In the genomic region with DNA sequence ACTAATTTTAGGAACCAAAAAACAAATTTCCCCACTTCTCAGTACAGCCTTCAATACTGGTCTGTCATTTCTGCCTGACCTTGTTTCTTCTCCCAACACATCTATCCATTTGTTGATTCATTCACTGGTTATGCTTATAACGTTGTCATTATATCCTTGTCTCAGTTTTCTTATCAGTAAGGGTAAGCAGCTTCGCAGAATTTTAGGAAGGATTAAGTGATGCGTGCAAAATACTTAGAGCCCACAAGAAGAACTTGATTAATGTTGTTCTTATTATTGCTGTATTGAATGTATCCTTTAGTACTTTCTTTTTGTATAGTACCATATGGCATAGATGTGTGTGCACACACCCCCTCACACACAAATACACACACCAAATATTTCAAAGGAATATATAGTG, we compare ENCODE assay signal across 31 cellular contexts.
"Had no signal": no experiment of that assay in that cellular context is flagged by ENCODE, and none has a peak within 500 bp of the region (broad histone marks: within the 10 kb centered on the region; RNA-seq: fewer than 3 reads in every experiment).

No MANE protein-coding gene starts in this region.

- H3K36me3 Mint-ChIP-seq: activated naive CD8-positive, alpha-beta T cell treated with anti-CD3 and anti-CD28 coated beads for 36 hours; brain; stimulated activated memory B cell treated with anti-CD40 and anti-IgM and Interleukin-4, amounts not matched to agents 10 μg/mL and 1 μg/mL and 100 μg/mL, for 72 hours had no signal

- H3K27ac Mint-ChIP-seq: activated naive CD4-positive, alpha-beta T cell treated with anti-CD3 and anti-CD28 coated beads for 36 hours; activated naive CD8-positive, alpha-beta T cell treated with anti-CD3 and anti-CD28 coated beads for 36 hours; activated T-helper 1 cell treated with anti-CD3 and anti-CD28 coated beads, Interleukin-12 subunit alpha, Interleukin-12 subunit beta, Interleukin-2, Interleukin-4 antibody, amounts not matched to agents 30 ng/mL and 10 ng/mL and 1 ng/mL, durations not matched to agents 14 hours and 24 hours and 36 hours; brain; endodermal cell; nephron; stimulated activated memory B cell treated with anti-CD40 and anti-IgM and Interleukin-4, amounts not matched to agents 10 μg/mL and 1 μg/mL and 100 μg/mL, for 72 hours; T-helper 1 cell treated with Interleukin-12 subunit alpha and Interleukin-12 subunit beta and Interleukin-4 antibody, amounts not matched to agents 30 μg/mL and 1 μg/mL, for 36 hours had no signal

- H3K4me1 ChIP-seq: adrenal gland, esophagus muscularis mucosa, left ventricle myocardium inferior, stomach, upper lobe of left lung, vagina had no signal

- H3K27ac ChIP-seq: adrenal gland, esophagus muscularis mucosa, left ventricle myocardium inferior, stomach, thyroid gland, upper lobe of left lung, vagina, WERI-Rb-1 had no signal

- DNase-seq: activated CD4-positive, alpha-beta T cell treated with anti-CD3 and anti-CD28 coated beads for 48 hours; activated CD4-positive, alpha-beta T cell treated with anti-CD3 and anti-CD28 coated beads, Interleukin-2, amount 50 U/mL, for 48 hours; activated CD8-positive, alpha-beta memory T cell treated with anti-CD3 and anti-CD28 coated beads for 24 hours; activated effector memory CD4-positive, alpha-beta T cell treated with anti-CD3 and anti-CD28 coated beads, Interleukin-2, amount 50 U/mL, for 16 hours; activated naive CD4-positive, alpha-beta T cell treated with anti-CD3 and anti-CD28 coated beads for 36 hours; activated naive CD8-positive, alpha-beta T cell treated with anti-CD3 and anti-CD28 coated beads for 36 hours; adrenal gland; aorta; caudate nucleus; cortex of kidney; endodermal cell; foreskin melanocyte; left ventricle myocardium inferior; retina; stimulated activated CD4-positive, alpha-beta T cell treated with anti-CD3 and anti-CD28 coated beads, Interleukin-1b, Interleukin-23, amount 100 ng/mL, for 48 hours; stimulated activated CD4-positive, alpha-beta T cell treated with anti-CD3 and anti-CD28 coated beads, Interleukin-4, amount 100 ng/mL, for 4 hours; stimulated activated CD8-positive, alpha-beta memory T cell treated with anti-CD3 and anti-CD28 coated beads, Interleukin-4, amount 100 ng/mL, for 48 hours; stomach; T1000; thyroid gland; upper lobe of left lung; WERI-Rb-1 had no signal

- H3K27me3 ChIP-seq: adrenal gland, thyroid gland, upper lobe of left lung, vagina had no signal

- H3K36me3 ChIP-seq: adrenal gland, esophagus muscularis mucosa, left ventricle myocardium inferior, stomach, thyroid gland, upper lobe of left lung, vagina, WERI-Rb-1 had no signal

- H3K4me2 ChIP-seq: smooth muscle cell had no signal

- H3K9me3 Mint-ChIP-seq: activated naive CD4-positive, alpha-beta T cell treated with anti-CD3 and anti-CD28 coated beads for 36 hours; endodermal cell; nephron; stimulated activated memory B cell treated with anti-CD40 and anti-IgM and Interleukin-4, amounts not matched to agents 10 μg/mL and 1 μg/mL and 100 μg/mL, for 72 hours had no signal

- H3K4me3 ChIP-seq: adrenal gland, esophagus muscularis mucosa, left ventricle myocardium inferior, lung, smooth muscle cell, stomach, thyroid gland, upper lobe of left lung, vagina had no signal

- H3K9me3 ChIP-seq: adrenal gland, esophagus muscularis mucosa, thyroid gland, upper lobe of left lung, vagina had no signal

- H3K4me3 Mint-ChIP-seq: activated naive CD4-positive, alpha-beta T cell treated with anti-CD3 and anti-CD28 coated beads for 36 hours; activated naive CD8-positive, alpha-beta T cell treated with anti-CD3 and anti-CD28 coated beads for 36 hours; activated T-helper 1 cell treated with anti-CD3 and anti-CD28 coated beads, Interleukin-12 subunit alpha, Interleukin-12 subunit beta, Interleukin-2, Interleukin-4 antibody, amounts not matched to agents 30 ng/mL and 10 ng/mL and 1 ng/mL, durations not matched to agents 14 hours and 24 hours and 36 hours; brain; endodermal cell; nephron; stimulated activated memory B cell treated with anti-CD40 and anti-IgM and Interleukin-4, amounts not matched to agents 10 μg/mL and 1 μg/mL and 100 μg/mL, for 72 hours; T-helper 1 cell treated with Interleukin-12 subunit alpha and Interleukin-12 subunit beta and Interleukin-4 antibody, amounts not matched to agents 30 μg/mL and 1 μg/mL, for 36 hours had no signal

- H3K4me1 Mint-ChIP-seq: activated naive CD8-positive, alpha-beta T cell treated with anti-CD3 and anti-CD28 coated beads for 36 hours; stimulated activated memory B cell treated with anti-CD40 and anti-IgM and Interleukin-4, amounts not matched to agents 10 μg/mL and 1 μg/mL and 100 μg/mL, for 72 hours had no signal

- H3K27me3 Mint-ChIP-seq: brain had no signal
